8 cellular contexts compared by ENCODE assay signal in genomic region chr19:1874554-1875185, GRCh38. TPM values are rescaled to one million over a fixed set of nuclear protein-coding genes. Genes with fewer than 3 reads are reported as not detected.
A peak's percentile ranks its signal among the peaks of the same experiment; 100 is the strongest.
DNase-seq lines count a peak whose midpoint lies in the region; ATAC-seq and TF ChIP-seq lines count a peak whose summit lies in the region.

No MANE protein-coding gene starts in this region.

- H3K36me3 ChIP-seq in BLaER1 (peaks cover 38% of the 10 kb centered on the region), thoracic aorta (no peaks in the 10 kb centered on the region)

- intact Hi-C loops in posterior cingulate gyrus (cut with DNase I), result no loop called here

- no peak for DNase-seq in Jurkat, Clone E6-1 (ENCODE audit: low read depth, low spot score)
- DNase-seq in activated naive CD8-positive, alpha-beta T cell treated with anti-CD3 and anti-CD28 coated beads, Interleukin-2, amount 50 U/mL, for 24 hours, result no peak
- DNase-seq in islet precursor cell (peak; percentile 35), thoracic aorta (ENCODE audit: low spot score) (no peak), MV-4-11 (lab: John Stamatoyannopoulos, UW) (no peak), OCI-M2 (lab: John Stamatoyannopoulos, UW; ENCODE audit: unreplicated experiment) (no peak), posterior cingulate gyrus (no peak)

- no peaks in the 10 kb centered on the region for H3K9me3 Mint-ChIP-seq in activated naive CD8-positive, alpha-beta T cell treated with anti-CD3 and anti-CD28 coated beads, Interleukin-2, amount 50 U/mL, for 24 hours

- ATAC-seq in activated naive CD8-positive, alpha-beta T cell treated with anti-CD3 and anti-CD28 coated beads, Interleukin-2, amount 50 U/mL, for 24 hours, result no peak
- ATAC-seq in thoracic aorta (ENCODE audit: insufficient number of reproducible peaks, low FRiP score, low read depth), result no peak

- H3K4me3 Mint-ChIP-seq in activated naive CD8-positive, alpha-beta T cell treated with anti-CD3 and anti-CD28 coated beads, Interleukin-2, amount 50 U/mL, for 24 hours, result peak overlapping the region; percentile 98

- H3K9me3 ChIP-seq in BLaER1 (no peaks in the 10 kb centered on the region), thoracic aorta (no peaks in the 10 kb centered on the region)

- H3K27me3 Mint-ChIP-seq in activated naive CD8-positive, alpha-beta T cell treated with anti-CD3 and anti-CD28 coated beads, Interleukin-2, amount 50 U/mL, for 24 hours, result no peaks in the 10 kb centered on the region

- H3K27ac ChIP-seq in BLaER1 (peak overlapping the region; percentile 98; the same call in 1 of the 2 replicates), thoracic aorta (peak overlapping the region; percentile 71 to 93)

- peak overlapping the region; percentile 95 for H3K27ac Mint-ChIP-seq in activated naive CD8-positive, alpha-beta T cell treated with anti-CD3 and anti-CD28 coated beads, Interleukin-2, amount 50 U/mL, for 24 hours

- H3K4me3 ChIP-seq in BLaER1, result peak overlapping the region; percentile 99
- H3K4me3 ChIP-seq in Jurkat, Clone E6-1 (ENCODE audit: low read length), result peak overlapping the region; percentile 94
- H3K4me3 ChIP-seq in thoracic aorta, result peak overlapping the region; percentile 71

- H3K4me1 ChIP-seq in BLaER1 (peaks cover 51% of the 10 kb centered on the region), thoracic aorta (ENCODE audit: control insufficient read depth in 1 of 2, low read depth in 2 of 2) (peaks cover 29 to 37% of the 10 kb centered on the region in 2 donors)

- no peak for TF ChIP-seq CTCF in thoracic aorta (IDR thresholded peaks at IDR 0.05)

- peak overlapping the region; percentile 98 for H3K9ac ChIP-seq in BLaER1

- H3K4me1 Mint-ChIP-seq in activated naive CD8-positive, alpha-beta T cell treated with anti-CD3 and anti-CD28 coated beads, Interleukin-2, amount 50 U/mL, for 24 hours, result peaks cover 20% of the 10 kb centered on the region

- H3K36me3 Mint-ChIP-seq in activated naive CD8-positive, alpha-beta T cell treated with anti-CD3 and anti-CD28 coated beads, Interleukin-2, amount 50 U/mL, for 24 hours (ENCODE audit: low read depth), result peaks cover 16% of the 10 kb centered on the region

- H4K20me1 ChIP-seq in BLaER1, result peaks cover 52% of the 10 kb centered on the region

- H3K4me2 ChIP-seq in BLaER1, result peak overlapping the region; percentile 100

- H3K27me3 ChIP-seq in BLaER1 (no peaks in the 10 kb centered on the region), thoracic aorta (replicated peaks; ENCODE audit: insufficient read depth) (no peaks in the 10 kb centered on the region)

RNA-seq across cellular contexts. Expression of gene ABHD17A, which starts 10.6 kb away (rescaled TPM):
- 78.0 TPM for polyA plus RNA-seq in Jurkat, Clone E6-1 (2012; ENCODE audit: insufficient read depth, insufficient read length)
- 100 to 1,000 TPM in 1 of 2 donors, 10 to 100 TPM in 1; 96.8 to 143 TPM for total RNA-seq in thoracic aorta

RNA-seq across cellular contexts. Expression of gene KLF16, which starts 11.3 kb away (rescaled TPM):
- 17.6 TPM for polyA plus RNA-seq in Jurkat, Clone E6-1 (2012; ENCODE audit: insufficient read depth, insufficient read length)
- total RNA-seq in thoracic aorta, result 10 to 100 TPM in 1 of 2 donors, 1 to 10 TPM in 1; 7.7 to 11.0 TPM

RNA-seq across cellular contexts. Expression of gene REXO1, which starts 26.4 kb away (rescaled TPM):
- 27.1 TPM for polyA plus RNA-seq in Jurkat, Clone E6-1 (2012; ENCODE audit: insufficient read depth, insufficient read length)
- total RNA-seq in thoracic aorta, result 10 to 100 TPM; 18.2 to 24.5 TPM

RNA-seq across cellular contexts. Expression of gene ADAT3, which starts 30.5 kb away (rescaled TPM):
- 3.6 TPM for polyA plus RNA-seq in Jurkat, Clone E6-1 (2012; ENCODE audit: insufficient read depth, insufficient read length)
- total RNA-seq in thoracic aorta, result 1 to 10 TPM; 3.9 to 8.4 TPM

RNA-seq across cellular contexts. Expression of gene SCAMP4, which starts 30.5 kb away (rescaled TPM):
- polyA plus RNA-seq in Jurkat, Clone E6-1 (2012; ENCODE audit: insufficient read depth, insufficient read length), result 33.1 TPM
- total RNA-seq in thoracic aorta, result 10 to 100 TPM; 44.1 to 73.7 TPM
